In the genomic region with DNA sequence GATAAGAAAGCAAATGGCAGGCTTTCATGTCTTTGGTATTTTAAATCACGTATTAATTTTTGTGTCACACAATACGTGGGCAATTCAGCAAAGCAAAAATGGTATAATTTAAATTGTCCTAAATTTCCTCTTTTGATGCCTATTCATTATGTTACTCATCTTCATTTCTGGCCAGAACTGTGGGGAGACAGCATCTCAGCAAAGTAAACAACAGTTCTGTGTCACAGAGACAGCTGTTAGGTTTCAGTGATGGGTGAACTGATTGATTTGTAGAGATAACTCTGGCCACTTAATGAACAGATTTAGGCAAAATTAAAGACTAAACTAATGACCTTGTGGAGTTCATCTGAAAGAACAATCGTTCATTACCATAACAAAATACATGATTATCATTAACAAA, we compare ENCODE assay signal across 20 cellular contexts.
"Had no signal": no experiment of that assay in that cellular context is flagged by ENCODE, and none has a peak within 500 bp of the region (broad histone marks: within the 10 kb centered on the region; RNA-seq: fewer than 3 reads in every experiment).

No MANE protein-coding gene starts in this region.

- DNase-seq: activated CD4-positive, alpha-beta memory T cell treated with anti-CD3 and anti-CD28 coated beads for 36 hours; activated CD4-positive, alpha-beta T cell treated with anti-CD3 and anti-CD28 coated beads, Interleukin-2, amount 10 ng/mL, durations not matched to agents 7 days and 5 days; activated CD4-positive, CD25-positive, alpha-beta regulatory T cell; activated gamma-delta T cell; activated naive CD4-positive, alpha-beta T cell treated with anti-CD3 and anti-CD28 coated beads for 36 hours; activated T-cell treated with anti-CD3 and anti-CD28 coated beads for 4 hours; activated T-cell treated with anti-CD3 and anti-CD28 coated beads, Interleukin-2, amount 50 U/mL, for 48 hours; Karpas-422; NCI-H1048; NCI-H187; NCI-H2081; NCI-H446; OCI-M1; RPMI8226; T-helper 1 cell had no signal

- ATAC-seq: activated T-helper 17 cell treated with anti-CD3 and anti-CD28 coated beads, Interleukin-2, amount 50 U/mL, for 72 hours; Panc1; Right ventricle myocardium inferior had no signal

- H3K27ac ChIP-seq: SK-N-MC, VCaP had no signal

- H3K4me3 ChIP-seq: SK-N-MC had no signal
